Comparison of ENCODE assay signal across 9 cellular contexts in genomic region chr20:51128198-51128597, GRCh38.
DNase-seq lines count a peak whose midpoint lies in the region; ATAC-seq and TF ChIP-seq lines count a peak whose summit lies in the region.
"Had no signal": no experiment of that assay in that cellular context is flagged by ENCODE, and none has a peak within 500 bp of the region (broad histone marks: within the 10 kb centered on the region; RNA-seq: fewer than 3 reads in every experiment).

No MANE protein-coding gene starts in this region.

- no peak overlapping the region for H3K4me3 Mint-ChIP-seq in activated CD8-positive, alpha-beta T cell treated with anti-CD3 and anti-CD28 coated beads for 36 hours
- H3K4me3 Mint-ChIP-seq in activated CD8-positive, alpha-beta T cell treated with anti-CD3 and anti-CD28 coated beads, Interleukin-2, amount 10 ng/mL, durations not matched to agents 7 days and 5 days: no peak overlapping the region

- no peak overlapping the region for H3K23ac ChIP-seq in mesendoderm (ENCODE audit: low read length)

- H3K4me2 ChIP-seq in mesendoderm (ENCODE audit: low read length): no peak overlapping the region

- H4K8ac ChIP-seq in mesendoderm (ENCODE audit: low read depth, low read length): no peak overlapping the region

- H3K27me3 ChIP-seq in mesendoderm (ENCODE audit: insufficient read depth, low read length, poor library complexity): no peaks in the 10 kb centered on the region

- H3K4me1 Mint-ChIP-seq in activated CD8-positive, alpha-beta T cell treated with anti-CD3 and anti-CD28 coated beads for 36 hours (ENCODE audit: low read depth): peaks cover 18% of the 10 kb centered on the region
- peaks cover 10% of the 10 kb centered on the region for H3K4me1 Mint-ChIP-seq in activated CD8-positive, alpha-beta T cell treated with anti-CD3 and anti-CD28 coated beads, Interleukin-2, amount 10 ng/mL, durations not matched to agents 7 days and 5 days (ENCODE audit: low read depth)

- DNase-seq in activated CD8-positive, alpha-beta T cell treated with anti-CD3 and anti-CD28 coated beads for 36 hours: peak; percentile 65
- DNase-seq in activated CD8-positive, alpha-beta T cell treated with anti-CD3 and anti-CD28 coated beads, Interleukin-2, amount 10 ng/mL, durations not matched to agents 7 days and 5 days: no peak
- DNase-seq in cardiac fibroblast (ENCODE audit: low read depth in 2 of 2): peak; percentile 43 to 91
- DNase-seq in smooth muscle cell of the brain vasculature (ENCODE audit: low read depth, low spot score): peak; percentile 21
- no peak for DNase-seq in HuH-7 (ENCODE audit: low spot score)
- DNase-seq in mesendoderm: no peak
- DNase-seq: SJCRH30 had no signal

- H2BK120ac ChIP-seq in mesendoderm (ENCODE audit: low read depth, low read length): no peak overlapping the region

- no peak overlapping the region for H4K5ac ChIP-seq in mesendoderm (ENCODE audit: low read length)

- no peak for TF ChIP-seq CTCF in activated CD8-positive, alpha-beta T cell treated with anti-CD3 and anti-CD28 coated beads for 36 hours (IDR thresholded peaks at IDR 0.05)
- TF ChIP-seq CTCF in cardiac fibroblast (IDR thresholded peaks at IDR 0.05; ENCODE audit: low read depth, low read length): no peak

- POLR2A ChIA-PET in activated CD8-positive, alpha-beta T cell treated with anti-CD3 and anti-CD28 coated beads for 36 hours (lab: Charles Lee): no interaction called here
- POLR2A ChIA-PET in activated CD8-positive, alpha-beta T cell treated with anti-CD3 and anti-CD28 coated beads, Interleukin-2, amount 10 ng/mL, durations not matched to agents 7 days and 5 days (lab: Charles Lee): no interaction called here

- H3K27me3 Mint-ChIP-seq in activated CD8-positive, alpha-beta T cell treated with anti-CD3 and anti-CD28 coated beads for 36 hours: peaks cover 16% of the 10 kb centered on the region
- H3K27me3 Mint-ChIP-seq in activated CD8-positive, alpha-beta T cell treated with anti-CD3 and anti-CD28 coated beads, Interleukin-2, amount 10 ng/mL, durations not matched to agents 7 days and 5 days (ENCODE audit: low read depth): peaks cover 12% of the 10 kb centered on the region

- CTCF ChIA-PET in activated CD8-positive, alpha-beta T cell treated with anti-CD3 and anti-CD28 coated beads for 36 hours (lab: Charles Lee): interaction anchor here (0.7 to 1.3 kb wide), 4 partner anchors 9 to 179 kb away, joined by 3 read pairs; no protein-coding TSS in a partner anchor
- CTCF ChIA-PET in activated CD8-positive, alpha-beta T cell treated with anti-CD3 and anti-CD28 coated beads, Interleukin-2, amount 10 ng/mL, durations not matched to agents 7 days and 5 days (lab: Charles Lee): interaction anchor here (0.8 to 2.0 kb wide), 4 partner anchors 135 to 334 kb away, joined by 3 to 5 read pairs (median 3); no protein-coding TSS in a partner anchor

- H3K4ac ChIP-seq in mesendoderm (ENCODE audit: low read depth, low read length): no peak overlapping the region

- H2BK15ac ChIP-seq in mesendoderm (replicated peaks; ENCODE audit: low read depth): no peak overlapping the region

- H3K9me3 Mint-ChIP-seq in activated CD8-positive, alpha-beta T cell treated with anti-CD3 and anti-CD28 coated beads for 36 hours: no peaks in the 10 kb centered on the region
- H3K9me3 Mint-ChIP-seq in activated CD8-positive, alpha-beta T cell treated with anti-CD3 and anti-CD28 coated beads, Interleukin-2, amount 10 ng/mL, durations not matched to agents 7 days and 5 days (ENCODE audit: insufficient read depth): no peaks in the 10 kb centered on the region

- H3K4me1 ChIP-seq in mesendoderm (ENCODE audit: control insufficient read depth, low read depth, low read length): no peaks in the 10 kb centered on the region
- H3K4me1 ChIP-seq: SJCRH30 had no signal

- H3K36me3 Mint-ChIP-seq in activated CD8-positive, alpha-beta T cell treated with anti-CD3 and anti-CD28 coated beads for 36 hours (ENCODE audit: low read depth): no peaks in the 10 kb centered on the region
- H3K36me3 Mint-ChIP-seq in activated CD8-positive, alpha-beta T cell treated with anti-CD3 and anti-CD28 coated beads, Interleukin-2, amount 10 ng/mL, durations not matched to agents 7 days and 5 days (ENCODE audit: low read depth): no peaks in the 10 kb centered on the region

- no peak overlapping the region for H3K27ac ChIP-seq in mesendoderm (ENCODE audit: low read depth, low read length)
- H3K27ac ChIP-seq: SJCRH30 had no signal

- no peak overlapping the region for H3K9ac ChIP-seq in mesendoderm (ENCODE audit: low read length)

- H3K4me3 ChIP-seq in cardiac fibroblast (replicated peaks in 1 of 2; ENCODE audit: low read depth in 2 of 2, low read length in 2 of 2) (no peak overlapping the region), mesendoderm (ENCODE audit: low read length) (no peak overlapping the region)
- H3K4me3 ChIP-seq: SJCRH30 had no signal

- peak overlapping the region; percentile 66 for H3K27ac Mint-ChIP-seq in activated CD8-positive, alpha-beta T cell treated with anti-CD3 and anti-CD28 coated beads for 36 hours
- no peak overlapping the region for H3K27ac Mint-ChIP-seq in activated CD8-positive, alpha-beta T cell treated with anti-CD3 and anti-CD28 coated beads, Interleukin-2, amount 10 ng/mL, durations not matched to agents 7 days and 5 days

- H3K36me3 ChIP-seq in mesendoderm (ENCODE audit: control insufficient read depth, insufficient read depth, low read length): no peaks in the 10 kb centered on the region
- H3K36me3 ChIP-seq: SJCRH30 had no signal

- H3K18ac ChIP-seq in mesendoderm (ENCODE audit: low read length): no peak overlapping the region

- no peaks in the 10 kb centered on the region for H3K79me1 ChIP-seq in mesendoderm (ENCODE audit: low read length)

- no peak overlapping the region for H3K56ac ChIP-seq in mesendoderm (ENCODE audit: low read length)

- intact Hi-C loops in activated CD8-positive, alpha-beta T cell treated with anti-CD3 and anti-CD28 coated beads for 36 hours (cut with micrococcal nuclease): loop anchor here (10.0 kb wide), 1 partner anchor 63 kb away; no protein-coding TSS in a partner anchor

- WGBS in mesendoderm (ENCODE audit: extremely low coverage, insufficient coverage, low lambda C conversion rate): no CpG with 5 or more reads among the region's 4 CpGs

- peak; percentile 89 for ATAC-seq in activated CD8-positive, alpha-beta T cell treated with anti-CD3 and anti-CD28 coated beads for 36 hours
- no peak for ATAC-seq in activated CD8-positive, alpha-beta T cell treated with anti-CD3 and anti-CD28 coated beads, Interleukin-2, amount 10 ng/mL, durations not matched to agents 7 days and 5 days
- ATAC-seq in HG03565 (IDR thresholded peaks at IDR 0.05; ENCODE audit: unreplicated experiment) (peak; percentile 82), HG02981 (IDR thresholded peaks at IDR 0.05; ENCODE audit: unreplicated experiment) (no peak)

- H2BK5ac ChIP-seq in mesendoderm (ENCODE audit: low read length): no peak overlapping the region

- no peak overlapping the region for H2AK5ac ChIP-seq in mesendoderm (ENCODE audit: low read length)

- H3K79me2 ChIP-seq in mesendoderm (ENCODE audit: control insufficient read depth, insufficient read depth, low read length): no peaks in the 10 kb centered on the region

Comparison
In these comparisons a context has a peak if more than half of its experiments do, and no peak if none do; other contexts are left out.
1. ATAC-seq: peak in activated CD8-positive, alpha-beta T cell treated with anti-CD3 and anti-CD28 coated beads for 36 hours (single experiment) and HG03565 (single experiment); none in activated CD8-positive, alpha-beta T cell treated with anti-CD3 and anti-CD28 coated beads, Interleukin-2, amount 10 ng/mL, durations not matched to agents 7 days and 5 days (single experiment) and HG02981 (single experiment).
2. DNase-seq: peak in activated CD8-positive, alpha-beta T cell treated with anti-CD3 and anti-CD28 coated beads for 36 hours (single experiment), cardiac fibroblast (2 of 2) and smooth muscle cell of the brain vasculature (single experiment); none in activated CD8-positive, alpha-beta T cell treated with anti-CD3 and anti-CD28 coated beads, Interleukin-2, amount 10 ng/mL, durations not matched to agents 7 days and 5 days (single experiment), HuH-7 (single experiment) and mesendoderm (single experiment).